ENCODE assay signal across 2 cellular contexts in the genomic region with DNA sequence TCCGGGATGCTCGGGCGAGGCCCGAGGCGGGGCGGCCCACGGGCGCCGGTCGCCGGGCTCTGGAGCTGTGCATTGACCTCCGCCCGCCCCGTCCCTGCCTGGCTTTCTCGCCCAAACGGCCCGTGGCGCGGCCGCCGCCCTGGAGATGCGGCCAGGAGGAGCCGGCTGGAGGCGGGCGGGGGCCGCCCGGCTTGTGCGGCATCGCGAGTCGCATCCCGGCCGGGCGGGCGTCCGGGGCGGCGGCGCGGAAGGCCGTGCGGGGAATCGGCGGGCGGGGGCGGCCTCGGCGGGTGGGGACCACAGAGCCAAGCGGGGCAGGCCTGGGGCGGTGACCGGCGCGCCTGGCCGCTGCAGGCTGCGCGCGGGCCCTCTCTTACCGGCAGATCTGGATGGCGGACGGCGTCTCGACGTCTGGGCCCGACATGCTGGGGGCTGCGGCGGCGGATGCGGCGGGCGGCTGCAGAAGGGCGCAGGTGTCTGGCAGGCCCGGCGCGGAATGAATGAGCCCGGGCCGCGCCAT.
TF ChIP-seq lines count a peak whose summit lies in the region.

No MANE protein-coding gene starts in this region.

TF ChIP-seq in H1, 55 proteins besides CTCF, POLR2A, EP300 and RAD21 (continues in another document):
- TF ChIP-seq RFX5 (IDR thresholded peaks at IDR 0.05; ENCODE audit: borderline replicate concordance, low read depth, low read length) = no peak
- peak; percentile 86 for TF ChIP-seq TAF1 (IDR thresholded peaks at IDR 0.05; ENCODE audit: low read depth, low read length)
- peak; percentile 62 for TF ChIP-seq CREB1 (IDR thresholded peaks at IDR 0.05)
- TF ChIP-seq TBP (IDR thresholded peaks at IDR 0.05; ENCODE audit: low read depth, low read length) = peak; percentile 50; the same call in 1 of the 2 replicates
- TF ChIP-seq, protein P1, sequence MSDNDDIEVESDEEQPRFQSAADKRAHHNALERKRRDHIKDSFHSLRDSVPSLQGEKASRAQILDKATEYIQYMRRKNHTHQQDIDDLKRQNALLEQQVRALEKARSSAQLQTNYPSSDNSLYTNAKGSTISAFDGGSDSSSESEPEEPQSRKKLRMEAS (IDR thresholded peaks at IDR 0.05) = no peak
- TF ChIP-seq KDM4A (IDR thresholded peaks at IDR 0.05; ENCODE audit: low read depth, low read length, severe bottlenecking) = peak; percentile 36
- no peak for TF ChIP-seq SP4 (IDR thresholded peaks at IDR 0.05; ENCODE audit: low read length)
- TF ChIP-seq PHF8 (conservative IDR thresholded peaks at IDR 0.05; ENCODE audit: low read depth, low read length) = no peak
- no peak for TF ChIP-seq ZNF274 (IDR thresholded peaks at IDR 0.05; ENCODE audit: borderline replicate concordance, extremely low read depth, low read length)
- TF ChIP-seq GTF2F1 (IDR thresholded peaks at IDR 0.05; ENCODE audit: borderline replicate concordance, low read depth, low read length) = no peak
- TF ChIP-seq FOSL1 (IDR thresholded peaks at IDR 0.05; ENCODE audit: insufficient read depth, low read depth, low read length) = no peak
- TF ChIP-seq JUND (IDR thresholded peaks at IDR 0.05; ENCODE audit: low read length) = no peak
- TF ChIP-seq NRF1 (IDR thresholded peaks at IDR 0.05; ENCODE audit: low read depth, low read length) = no peak
- TF ChIP-seq SUZ12 (IDR thresholded peaks at IDR 0.05; ENCODE audit: low read length) = no peak
- TF ChIP-seq, protein P2, sequence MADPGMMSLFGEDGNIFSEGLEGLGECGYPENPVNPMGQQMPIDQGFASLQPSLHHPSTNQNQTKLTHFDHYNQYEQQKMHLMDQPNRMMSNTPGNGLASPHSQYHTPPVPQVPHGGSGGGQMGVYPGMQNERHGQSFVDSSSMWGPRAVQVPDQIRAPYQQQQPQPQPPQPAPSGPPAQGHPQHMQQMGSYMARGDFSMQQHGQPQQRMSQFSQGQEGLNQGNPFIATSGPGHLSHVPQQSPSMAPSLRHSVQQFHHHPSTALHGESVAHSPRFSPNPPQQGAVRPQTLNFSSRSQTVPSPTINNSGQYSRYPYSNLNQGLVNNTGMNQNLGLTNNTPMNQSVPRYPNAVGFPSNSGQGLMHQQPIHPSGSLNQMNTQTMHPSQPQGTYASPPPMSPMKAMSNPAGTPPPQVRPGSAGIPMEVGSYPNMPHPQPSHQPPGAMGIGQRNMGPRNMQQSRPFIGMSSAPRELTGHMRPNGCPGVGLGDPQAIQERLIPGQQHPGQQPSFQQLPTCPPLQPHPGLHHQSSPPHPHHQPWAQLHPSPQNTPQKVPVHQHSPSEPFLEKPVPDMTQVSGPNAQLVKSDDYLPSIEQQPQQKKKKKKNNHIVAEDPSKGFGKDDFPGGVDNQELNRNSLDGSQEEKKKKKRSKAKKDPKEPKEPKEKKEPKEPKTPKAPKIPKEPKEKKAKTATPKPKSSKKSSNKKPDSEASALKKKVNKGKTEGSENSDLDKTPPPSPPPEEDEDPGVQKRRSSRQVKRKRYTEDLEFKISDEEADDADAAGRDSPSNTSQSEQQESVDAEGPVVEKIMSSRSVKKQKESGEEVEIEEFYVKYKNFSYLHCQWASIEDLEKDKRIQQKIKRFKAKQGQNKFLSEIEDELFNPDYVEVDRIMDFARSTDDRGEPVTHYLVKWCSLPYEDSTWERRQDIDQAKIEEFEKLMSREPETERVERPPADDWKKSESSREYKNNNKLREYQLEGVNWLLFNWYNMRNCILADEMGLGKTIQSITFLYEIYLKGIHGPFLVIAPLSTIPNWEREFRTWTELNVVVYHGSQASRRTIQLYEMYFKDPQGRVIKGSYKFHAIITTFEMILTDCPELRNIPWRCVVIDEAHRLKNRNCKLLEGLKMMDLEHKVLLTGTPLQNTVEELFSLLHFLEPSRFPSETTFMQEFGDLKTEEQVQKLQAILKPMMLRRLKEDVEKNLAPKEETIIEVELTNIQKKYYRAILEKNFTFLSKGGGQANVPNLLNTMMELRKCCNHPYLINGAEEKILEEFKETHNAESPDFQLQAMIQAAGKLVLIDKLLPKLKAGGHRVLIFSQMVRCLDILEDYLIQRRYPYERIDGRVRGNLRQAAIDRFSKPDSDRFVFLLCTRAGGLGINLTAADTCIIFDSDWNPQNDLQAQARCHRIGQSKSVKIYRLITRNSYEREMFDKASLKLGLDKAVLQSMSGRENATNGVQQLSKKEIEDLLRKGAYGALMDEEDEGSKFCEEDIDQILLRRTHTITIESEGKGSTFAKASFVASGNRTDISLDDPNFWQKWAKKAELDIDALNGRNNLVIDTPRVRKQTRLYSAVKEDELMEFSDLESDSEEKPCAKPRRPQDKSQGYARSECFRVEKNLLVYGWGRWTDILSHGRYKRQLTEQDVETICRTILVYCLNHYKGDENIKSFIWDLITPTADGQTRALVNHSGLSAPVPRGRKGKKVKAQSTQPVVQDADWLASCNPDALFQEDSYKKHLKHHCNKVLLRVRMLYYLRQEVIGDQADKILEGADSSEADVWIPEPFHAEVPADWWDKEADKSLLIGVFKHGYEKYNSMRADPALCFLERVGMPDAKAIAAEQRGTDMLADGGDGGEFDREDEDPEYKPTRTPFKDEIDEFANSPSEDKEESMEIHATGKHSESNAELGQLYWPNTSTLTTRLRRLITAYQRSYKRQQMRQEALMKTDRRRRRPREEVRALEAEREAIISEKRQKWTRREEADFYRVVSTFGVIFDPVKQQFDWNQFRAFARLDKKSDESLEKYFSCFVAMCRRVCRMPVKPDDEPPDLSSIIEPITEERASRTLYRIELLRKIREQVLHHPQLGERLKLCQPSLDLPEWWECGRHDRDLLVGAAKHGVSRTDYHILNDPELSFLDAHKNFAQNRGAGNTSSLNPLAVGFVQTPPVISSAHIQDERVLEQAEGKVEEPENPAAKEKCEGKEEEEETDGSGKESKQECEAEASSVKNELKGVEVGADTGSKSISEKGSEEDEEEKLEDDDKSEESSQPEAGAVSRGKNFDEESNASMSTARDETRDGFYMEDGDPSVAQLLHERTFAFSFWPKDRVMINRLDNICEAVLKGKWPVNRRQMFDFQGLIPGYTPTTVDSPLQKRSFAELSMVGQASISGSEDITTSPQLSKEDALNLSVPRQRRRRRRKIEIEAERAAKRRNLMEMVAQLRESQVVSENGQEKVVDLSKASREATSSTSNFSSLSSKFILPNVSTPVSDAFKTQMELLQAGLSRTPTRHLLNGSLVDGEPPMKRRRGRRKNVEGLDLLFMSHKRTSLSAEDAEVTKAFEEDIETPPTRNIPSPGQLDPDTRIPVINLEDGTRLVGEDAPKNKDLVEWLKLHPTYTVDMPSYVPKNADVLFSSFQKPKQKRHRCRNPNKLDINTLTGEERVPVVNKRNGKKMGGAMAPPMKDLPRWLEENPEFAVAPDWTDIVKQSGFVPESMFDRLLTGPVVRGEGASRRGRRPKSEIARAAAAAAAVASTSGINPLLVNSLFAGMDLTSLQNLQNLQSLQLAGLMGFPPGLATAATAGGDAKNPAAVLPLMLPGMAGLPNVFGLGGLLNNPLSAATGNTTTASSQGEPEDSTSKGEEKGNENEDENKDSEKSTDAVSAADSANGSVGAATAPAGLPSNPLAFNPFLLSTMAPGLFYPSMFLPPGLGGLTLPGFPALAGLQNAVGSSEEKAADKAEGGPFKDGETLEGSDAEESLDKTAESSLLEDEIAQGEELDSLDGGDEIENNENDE (IDR thresholded peaks at IDR 0.05; ENCODE audit: insufficient replicate concordance, low read length) = no peak
- TF ChIP-seq ASH2L (IDR thresholded peaks at IDR 0.05; ENCODE audit: low read length) = no peak
- 0 out of 2 replicates have a peak, but pooled peaks have one; percentile 8 for TF ChIP-seq GABPA (IDR thresholded peaks at IDR 0.05; ENCODE audit: borderline replicate concordance, insufficient read depth, low read length)
- no peak for TF ChIP-seq SIRT6 (IDR thresholded peaks at IDR 0.05; ENCODE audit: low read length)
- TF ChIP-seq NANOG (IDR thresholded peaks at IDR 0.05; ENCODE audit: insufficient read depth, low read depth, low read length, poor library complexity, severe bottlenecking) = no peak

TF ChIP-seq in neural cell, 6 proteins besides CTCF, POLR2A, EP300 and RAD21:
- TF ChIP-seq TAF1 (IDR thresholded peaks at IDR 0.05; ENCODE audit: low read depth) (peak; percentile 19), SMC3 (conservative IDR thresholded peaks at IDR 0.05; ENCODE audit: poor library complexity) (no peak), EZH2 (IDR thresholded peaks at IDR 0.05; ENCODE audit: borderline replicate concordance, insufficient read depth, low read length, poor library complexity, severe bottlenecking) (no peak), POLR2AphosphoS5 (IDR thresholded peaks at IDR 0.05) (peak; percentile 91), MXI1 (conservative IDR thresholded peaks at IDR 0.05; ENCODE audit: poor library complexity, severe bottlenecking) (peak; percentile 31)
- TF ChIP-seq, protein P3, sequence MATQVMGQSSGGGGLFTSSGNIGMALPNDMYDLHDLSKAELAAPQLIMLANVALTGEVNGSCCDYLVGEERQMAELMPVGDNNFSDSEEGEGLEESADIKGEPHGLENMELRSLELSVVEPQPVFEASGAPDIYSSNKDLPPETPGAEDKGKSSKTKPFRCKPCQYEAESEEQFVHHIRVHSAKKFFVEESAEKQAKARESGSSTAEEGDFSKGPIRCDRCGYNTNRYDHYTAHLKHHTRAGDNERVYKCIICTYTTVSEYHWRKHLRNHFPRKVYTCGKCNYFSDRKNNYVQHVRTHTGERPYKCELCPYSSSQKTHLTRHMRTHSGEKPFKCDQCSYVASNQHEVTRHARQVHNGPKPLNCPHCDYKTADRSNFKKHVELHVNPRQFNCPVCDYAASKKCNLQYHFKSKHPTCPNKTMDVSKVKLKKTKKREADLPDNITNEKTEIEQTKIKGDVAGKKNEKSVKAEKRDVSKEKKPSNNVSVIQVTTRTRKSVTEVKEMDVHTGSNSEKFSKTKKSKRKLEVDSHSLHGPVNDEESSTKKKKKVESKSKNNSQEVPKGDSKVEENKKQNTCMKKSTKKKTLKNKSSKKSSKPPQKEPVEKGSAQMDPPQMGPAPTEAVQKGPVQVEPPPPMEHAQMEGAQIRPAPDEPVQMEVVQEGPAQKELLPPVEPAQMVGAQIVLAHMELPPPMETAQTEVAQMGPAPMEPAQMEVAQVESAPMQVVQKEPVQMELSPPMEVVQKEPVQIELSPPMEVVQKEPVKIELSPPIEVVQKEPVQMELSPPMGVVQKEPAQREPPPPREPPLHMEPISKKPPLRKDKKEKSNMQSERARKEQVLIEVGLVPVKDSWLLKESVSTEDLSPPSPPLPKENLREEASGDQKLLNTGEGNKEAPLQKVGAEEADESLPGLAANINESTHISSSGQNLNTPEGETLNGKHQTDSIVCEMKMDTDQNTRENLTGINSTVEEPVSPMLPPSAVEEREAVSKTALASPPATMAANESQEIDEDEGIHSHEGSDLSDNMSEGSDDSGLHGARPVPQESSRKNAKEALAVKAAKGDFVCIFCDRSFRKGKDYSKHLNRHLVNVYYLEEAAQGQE (IDR thresholded peaks at IDR 0.05; ENCODE audit: borderline replicate concordance) = no peak
